ENCODE assay signal across 8 cellular contexts in genomic region chr19:56142087-56142787, GRCh38. TPM values are rescaled to one million over a fixed set of nuclear protein-coding genes. Genes with fewer than 3 reads are reported as not detected.
DNase-seq lines count a peak whose midpoint lies in the region; ATAC-seq and TF ChIP-seq lines count a peak whose summit lies in the region.

No MANE protein-coding gene starts in this region.

- no peaks in the 10 kb centered on the region for H3K9me3 Mint-ChIP-seq in stimulated activated naive CD8-positive, alpha-beta T cell treated with anti-CD3 and anti-CD28 coated beads, Interleukin-15, Interleukin-2, amounts not matched to agents 100 ng/mL and 50 ng/mL, for 24 hours

- no peak for TF ChIP-seq CTCF in lower lobe of right lung (IDR thresholded peaks at IDR 0.05)

- no peaks in the 10 kb centered on the region for H3K27me3 ChIP-seq in lower lobe of right lung (ENCODE audit: low read depth)

- H3K4me1 ChIP-seq in lower lobe of right lung, result peaks cover 49% of the 10 kb centered on the region

- no peaks in the 10 kb centered on the region for H3K9me3 ChIP-seq in lower lobe of right lung

- H3K27me3 Mint-ChIP-seq in stimulated activated naive CD8-positive, alpha-beta T cell treated with anti-CD3 and anti-CD28 coated beads, Interleukin-15, Interleukin-2, amounts not matched to agents 100 ng/mL and 50 ng/mL, for 24 hours, result no peaks in the 10 kb centered on the region

- H3K27ac ChIP-seq in angular gyrus (ENCODE audit: low read depth, low read length) (peak overlapping the region; percentile 63), lower lobe of right lung (peak overlapping the region; percentile 90)

- H3K4me3 Mint-ChIP-seq in stimulated activated naive CD8-positive, alpha-beta T cell treated with anti-CD3 and anti-CD28 coated beads, Interleukin-15, Interleukin-2, amounts not matched to agents 100 ng/mL and 50 ng/mL, for 24 hours, result peak overlapping the region; percentile 75

- H3K27ac Mint-ChIP-seq in stimulated activated naive CD8-positive, alpha-beta T cell treated with anti-CD3 and anti-CD28 coated beads, Interleukin-15, Interleukin-2, amounts not matched to agents 100 ng/mL and 50 ng/mL, for 24 hours, result peak overlapping the region; percentile 43

- intact Hi-C loops in lower lobe of right lung (cut with DNase I), result no loop called here

- no peak for ATAC-seq in stimulated activated naive CD8-positive, alpha-beta T cell treated with anti-CD3 and anti-CD28 coated beads, Interleukin-15, Interleukin-2, amounts not matched to agents 100 U/mL and 50 U/mL, for 24 hours
- ATAC-seq in lower lobe of right lung, result peak; percentile 29 to 37

- no peak for DNase-seq in stimulated activated naive CD8-positive, alpha-beta T cell treated with anti-CD3 and anti-CD28 coated beads, Interleukin-15, Interleukin-2, amounts not matched to agents 100 U/mL and 50 U/mL, for 24 hours
- peak; percentile 73 for DNase-seq in lower lobe of right lung
- DNase-seq in hippocampal formation (lab: John Stamatoyannopoulos, UW), result no peak
- no peak for DNase-seq in stimulated activated naive CD4-positive, alpha-beta T cell treated with Interleukin-2 at 50 U/mL for 16 hours (lab: John Stamatoyannopoulos, UW)
- DNase-seq in NCI-H2227 (lab: John Stamatoyannopoulos, UW; ENCODE audit: unreplicated experiment), result no peak
- DNase-seq in activated CD8-positive, alpha-beta memory T cell treated with anti-CD3 and anti-CD28 coated beads, Interleukin-2, amount 50 U/mL, for 48 hours, result no peak

- H3K36me3 Mint-ChIP-seq in stimulated activated naive CD8-positive, alpha-beta T cell treated with anti-CD3 and anti-CD28 coated beads, Interleukin-15, Interleukin-2, amounts not matched to agents 100 ng/mL and 50 ng/mL, for 24 hours (ENCODE audit: low read depth), result no peaks in the 10 kb centered on the region

- peaks cover 27% of the 10 kb centered on the region for H3K4me1 Mint-ChIP-seq in stimulated activated naive CD8-positive, alpha-beta T cell treated with anti-CD3 and anti-CD28 coated beads, Interleukin-15, Interleukin-2, amounts not matched to agents 100 ng/mL and 50 ng/mL, for 24 hours (ENCODE audit: low read depth)

- peak overlapping the region; percentile 75 for H3K4me3 ChIP-seq in lower lobe of right lung

- H3K36me3 ChIP-seq in lower lobe of right lung, result peaks cover 13% of the 10 kb centered on the region

RNA-seq across cellular contexts. Expression of gene ZNF444, which starts 1.1 kb away (rescaled TPM):
- total RNA-seq in lower lobe of right lung, result 38.7 TPM

RNA-seq across cellular contexts. Expression of gene ZNF787, which starts 21.1 kb away (rescaled TPM):
- total RNA-seq in lower lobe of right lung, result 32.4 TPM

RNA-seq across cellular contexts. Expression of gene GALP, which starts 33.6 kb away (rescaled TPM):
- total RNA-seq in lower lobe of right lung, result not detected

RNA-seq across cellular contexts. Expression of gene ZSCAN5B, which starts 55.3 kb away (rescaled TPM):
- total RNA-seq in lower lobe of right lung, result not detected

RNA-seq across cellular contexts. Expression of gene ZSCAN5C, which starts 59.8 kb away (rescaled TPM):
- not detected for total RNA-seq in lower lobe of right lung
